14 cellular contexts compared by ENCODE assay signal in genomic region chr17:6276711-6277110, GRCh38.
"Had no signal": no experiment of that assay in that cellular context is flagged by ENCODE, and none has a peak within 500 bp of the region (broad histone marks: within the 10 kb centered on the region; RNA-seq: fewer than 3 reads in every experiment).

No MANE protein-coding gene starts in this region.

- ATAC-seq: heart left ventricle had no signal

- H3K4me3 ChIP-seq: heart left ventricle, ovary, skin epidermis, stomach, tibial artery, vagina had no signal

- H3K36me3 ChIP-seq: heart left ventricle, ovary, stomach, tibial artery, vagina had no signal

- H3K27ac ChIP-seq: heart left ventricle, ovary, skin epidermis, stomach, tibial artery, vagina had no signal

- H3K9me3 Mint-ChIP-seq: activated CD4-positive, alpha-beta T cell treated with anti-CD3 and anti-CD28 coated beads, Interleukin-2, amount 10 ng/mL, durations not matched to agents 7 days and 5 days; activated naive CD4-positive, alpha-beta T cell treated with anti-CD3 and anti-CD28 coated beads for 36 hours; neural crest cell had no signal

- H3K4me1 Mint-ChIP-seq: activated CD4-positive, alpha-beta T cell treated with anti-CD3 and anti-CD28 coated beads, Interleukin-2, amount 10 ng/mL, durations not matched to agents 7 days and 5 days; neural crest cell had no signal

- H3K27me3 ChIP-seq: ovary, vagina had no signal

- H3K9me3 ChIP-seq: ovary, vagina had no signal

- DNase-seq: activated CD4-positive, alpha-beta T cell treated with anti-CD3 and anti-CD28 coated beads, Interleukin-2, amount 10 ng/mL, durations not matched to agents 7 days and 5 days; activated CD4-positive, CD25-positive, alpha-beta regulatory T cell; activated CD8-positive, alpha-beta memory T cell treated with anti-CD3 and anti-CD28 coated beads for 24 hours; activated naive CD4-positive, alpha-beta T cell treated with anti-CD3 and anti-CD28 coated beads for 36 hours; heart left ventricle; kidney; ovary; retina; stimulated activated CD4-positive, alpha-beta T cell treated with anti-CD3 and anti-CD28 coated beads, Interleukin-4, amount 100 ng/mL, for 4 hours; stomach; tibial artery had no signal

- H3K27ac Mint-ChIP-seq: activated CD4-positive, alpha-beta T cell treated with anti-CD3 and anti-CD28 coated beads, Interleukin-2, amount 10 ng/mL, durations not matched to agents 7 days and 5 days; activated naive CD4-positive, alpha-beta T cell treated with anti-CD3 and anti-CD28 coated beads for 36 hours had no signal

- H3K4me3 Mint-ChIP-seq: activated CD4-positive, alpha-beta T cell treated with anti-CD3 and anti-CD28 coated beads, Interleukin-2, amount 10 ng/mL, durations not matched to agents 7 days and 5 days; activated naive CD4-positive, alpha-beta T cell treated with anti-CD3 and anti-CD28 coated beads for 36 hours; neural crest cell had no signal

- H3K4me1 ChIP-seq: heart left ventricle, stomach, vagina had no signal

- H3K27me3 Mint-ChIP-seq: activated CD4-positive, alpha-beta T cell treated with anti-CD3 and anti-CD28 coated beads, Interleukin-2, amount 10 ng/mL, durations not matched to agents 7 days and 5 days had no signal
